In genomic region chr2:151914989-151915628, GRCh38 we compare ENCODE assay signal across 21 cellular contexts.
DNase-seq lines count a peak whose midpoint lies in the region; ATAC-seq, FAIRE-seq and TF ChIP-seq lines count a peak whose summit lies in the region.
"Had no signal": no experiment of that assay in that cellular context is flagged by ENCODE, and none has a peak within 500 bp of the region (broad histone marks: within the 10 kb centered on the region; RNA-seq: fewer than 3 reads in every experiment).

No MANE protein-coding gene starts in this region.

- H2BK12ac ChIP-seq in H1 (ENCODE audit: low read depth, low read length) (no peak overlapping the region), neuronal stem cell (ENCODE audit: low read length) (peak overlapping the region; percentile 49)

- H3K9me2 ChIP-seq in GM23338 (ENCODE audit: insufficient read depth) (no peaks in the 10 kb centered on the region), PC-3 (replicated peaks; ENCODE audit: low read length) (no peaks in the 10 kb centered on the region)

- no peak overlapping the region for H4K91ac ChIP-seq in H1 (replicated peaks; ENCODE audit: insufficient read length, low read length)
- no peak overlapping the region for H4K91ac ChIP-seq in neuronal stem cell (ENCODE audit: low read depth, low read length, poor library complexity)

- TF ChIP-seq RAD21 in H1 (IDR thresholded peaks at IDR 0.05 in 1 of 2, conservative IDR thresholded peaks at IDR 0.05 in 1 of 2; ENCODE audit: low read depth in 2 of 2, low read length in 2 of 2) = peak in 1 of 2 experiments; percentile 16; a peak in 1 of 4 replicates

- no peaks in the 10 kb centered on the region for H3F3A ChIP-seq in GM23338 (replicated peaks; ENCODE audit: low read depth)
- H3F3A ChIP-seq in PC-3 (ENCODE audit: low read length, unreplicated experiment) = no peaks in the 10 kb centered on the region

- H2BK5ac ChIP-seq in H1 (ENCODE audit: low read depth, low read length) (no peak overlapping the region), neuronal stem cell (ENCODE audit: low read length) (peak overlapping the region; percentile 71)

- no peaks in the 10 kb centered on the region for H3K4me1 Mint-ChIP-seq in GM23338

- H3K9me3 ChIP-seq in H1 (ENCODE audit: insufficient read depth in 2 of 2, low read depth in 1 of 2, low read length in 1 of 2) (no peaks in the 10 kb centered on the region), neuronal stem cell (replicated peaks in 1 of 2; ENCODE audit: control insufficient read depth in 2 of 2, insufficient read depth in 1 of 2, low read depth in 1 of 2, low read length in 2 of 2) (no peaks in the 10 kb centered on the region), PC-3 (ENCODE audit: low read length) (no peaks in the 10 kb centered on the region)
- H3K9me3 ChIP-seq: BE2C had no signal

- TF ChIP-seq POLR2A in H1 (IDR thresholded peaks at IDR 0.05; ENCODE audit: control extremely low read depth in 1 of 2, low read depth in 2 of 2, low read length in 2 of 2) = no peak

- no peak overlapping the region for H3K4me3 Mint-ChIP-seq in GM23338

- H3K27ac Mint-ChIP-seq in GM23338 = no peak overlapping the region

- peak; percentile 55 for ATAC-seq in GM23338
- ATAC-seq in PC-3 = no peak
- ATAC-seq in GM18519 (IDR thresholded peaks at IDR 0.05; ENCODE audit: low FRiP score, unreplicated experiment) = no peak
- no peak for ATAC-seq in GM18498 (IDR thresholded peaks at IDR 0.05; ENCODE audit: unreplicated experiment)

- no TSS peak for BruUV-seq in PC-3 (replicated peaks; lab: Mats Ljungman, UMichigan)

- H3K4me1 ChIP-seq in GM23338 (ENCODE audit: insufficient read depth) = no peaks in the 10 kb centered on the region
- no peaks in the 10 kb centered on the region; a peak in 1 of 7 replicates for H3K4me1 ChIP-seq in H1 (replicated peaks in 1 of 4; ENCODE audit: control insufficient read depth in 3 of 4, insufficient read depth in 4 of 4, low read length in 3 of 4)
- peaks cover 0 to 4% of the 10 kb centered on the region in 2 donors for H3K4me1 ChIP-seq in neuronal stem cell (ENCODE audit: control insufficient read depth in 2 of 2, insufficient read depth in 1 of 2, low read depth in 1 of 2, low read length in 2 of 2)
- H3K4me1 ChIP-seq in PC-3 (ENCODE audit: insufficient read depth, low read length) = no peaks in the 10 kb centered on the region
- H3K4me1 ChIP-seq: BE2C had no signal

- in situ Hi-C loops in ACHN (cut with HindIII; ENCODE audit: low pct_ligation_motif_present, low pct_unique_long_range_greater_than_20kb, low sequenced_read_pairs) = no loop called here

- H2AK5ac ChIP-seq in H1 (ENCODE audit: low read depth, low read length) = peak overlapping the region; percentile 13; the same call in 1 of the 2 replicates
- no peak overlapping the region for H2AK5ac ChIP-seq in neuronal stem cell (ENCODE audit: low read depth, low read length)

- DNase-seq in GM23338 (ENCODE audit: low spot score) (peak; percentile 15), NCI-H82 treated with DMSO at 0.1 percent for 48 hours (lab: John Stamatoyannopoulos, UW; ENCODE audit: unreplicated experiment) (peak; percentile 56), H1 (ENCODE audit: low read depth in 1 of 2, low spot score in 2 of 2) (no peak), neuronal stem cell (ENCODE audit: low spot score) (no peak), PC-3 (no peak), ACHN (no peak)
- DNase-seq: BE2C; Calu3; KBM-7; MV-4-11; NCI-H1105; NCI-H146; NCI-H1930; NCI-H2107; NCI-H524; NCI-H748 treated with DMSO at 0.1 percent for 48 hours; NK-92 treated with Interleukin-12 subunit alpha and Interleukin-12 subunit beta, amount 100 ng/mL, for 24 hours; SHP77 treated with DMSO at 0.1 percent for 48 hours had no signal

- H3K4me3 ChIP-seq in GM23338 = no peak overlapping the region
- H3K4me3 ChIP-seq in H1 (ENCODE audit: extremely low read depth in 1 of 4, insufficient read depth in 2 of 4, low read depth in 3 of 4, low read length in 4 of 4) = no peak overlapping the region
- H3K4me3 ChIP-seq in neuronal stem cell (ENCODE audit: low read length in 2 of 2) = no peak overlapping the region
- no peak overlapping the region for H3K4me3 ChIP-seq in PC-3 (ENCODE audit: low read length)

- H3K4ac ChIP-seq in H1 (replicated peaks; ENCODE audit: insufficient read length, low read depth, low read length) (no peak overlapping the region), neuronal stem cell (ENCODE audit: low read length) (no peak overlapping the region)

- H4K20me1 ChIP-seq in GM23338 (replicated peaks; ENCODE audit: insufficient read depth) = no peaks in the 10 kb centered on the region; the same call in 1 of the 2 replicates
- no peaks in the 10 kb centered on the region for H4K20me1 ChIP-seq in H1 (replicated peaks in 1 of 2; ENCODE audit: control insufficient read depth in 1 of 2, insufficient read depth in 2 of 2, low read length in 2 of 2)
- H4K20me1 ChIP-seq in PC-3 (ENCODE audit: low read length) = no peaks in the 10 kb centered on the region

- no peak overlapping the region for H3K56ac ChIP-seq in H1 (replicated peaks; ENCODE audit: insufficient read length, low read depth, low read length)

- H4K8ac ChIP-seq in H1 (ENCODE audit: extremely low read depth, insufficient read depth, low read length) (peak overlapping the region; percentile 43; the same call in 1 of the 2 replicates), neuronal stem cell (ENCODE audit: low read depth, low read length) (no peak overlapping the region)

- no peak overlapping the region for H3K18ac ChIP-seq in H1 (ENCODE audit: extremely low read depth, low read length)
- H3K18ac ChIP-seq in neuronal stem cell (ENCODE audit: low read length) = peak overlapping the region; percentile 3

- no peak overlapping the region for H2AFZ ChIP-seq in GM23338
- no peak overlapping the region for H2AFZ ChIP-seq in H1 (ENCODE audit: low read length)
- H2AFZ ChIP-seq in neuronal stem cell (ENCODE audit: low read length) = no peak overlapping the region
- H2AFZ ChIP-seq in PC-3 (ENCODE audit: low read length) = no peak overlapping the region

- no peak overlapping the region for H2BK20ac ChIP-seq in H1 (ENCODE audit: low read length)

- H3K36me3 Mint-ChIP-seq in GM23338 (ENCODE audit: low read depth) = no peaks in the 10 kb centered on the region

- H4K5ac ChIP-seq in H1 (ENCODE audit: insufficient read length, low read depth, low read length) = no peak overlapping the region

- no peaks in the 10 kb centered on the region for H3K27me3 ChIP-seq in GM23338 (ENCODE audit: insufficient read depth)
- H3K27me3 ChIP-seq in H1 (replicated peaks in 1 of 4; ENCODE audit: control insufficient read depth in 3 of 4, extremely low read depth in 1 of 4, insufficient read depth in 3 of 4, low read length in 3 of 4) = no peaks in the 10 kb centered on the region
- H3K27me3 ChIP-seq in neuronal stem cell (ENCODE audit: control insufficient read depth in 3 of 3, insufficient read depth in 3 of 3, low read depth in 1 of 3, low read length in 3 of 3) = no peaks in the 10 kb centered on the region
- H3K27me3 ChIP-seq in PC-3 (ENCODE audit: low read length) = peaks cover 25% of the 10 kb centered on the region
- H3K27me3 ChIP-seq: BE2C had no signal

- WGBS in H1 (ENCODE audit: extremely low coverage in 1 of 2, insufficient coverage in 1 of 2, insufficient read length in 1 of 2, insufficient replicate concordance in 2 of 2, low coverage in 1 of 2, low lambda C conversion rate in 2 of 2, missing lambda C conversion rate in 1 of 2), 2 experiments = 90% methylated on average over 11 of the region's 12 CpGs; no CpG with 5 or more reads in 1 of the 2 experiments
- no CpG with 5 or more reads among the region's 12 CpGs for WGBS in neuronal stem cell (ENCODE audit: extremely low coverage in 2 of 2, insufficient read length in 2 of 2, insufficient replicate concordance in 1 of 2), 2 donors

- H3K23me2 ChIP-seq in H1 (ENCODE audit: low read depth, low read length) = no peaks in the 10 kb centered on the region

- H3K27ac ChIP-seq in GM23338 (ENCODE audit: low read depth) (no peak overlapping the region), H1 (ENCODE audit: low read depth, low read length) (no peak overlapping the region), neuronal stem cell (replicated peaks; ENCODE audit: low read length) (no peak overlapping the region), PC-3 (ENCODE audit: low read length) (no peak overlapping the region)
- H3K27ac ChIP-seq: RWPE1 had no signal

- H3K36me3 ChIP-seq in GM23338 (ENCODE audit: insufficient read depth) (no peaks in the 10 kb centered on the region), H1 (ENCODE audit: control insufficient read depth in 2 of 4, insufficient read depth in 4 of 4, low read length in 3 of 4) (no peaks in the 10 kb centered on the region), neuronal stem cell (replicated peaks in 1 of 2; ENCODE audit: control insufficient read depth in 2 of 2, insufficient read depth in 2 of 2, low read length in 2 of 2) (no peaks in the 10 kb centered on the region), PC-3 (ENCODE audit: low read depth, low read length) (no peaks in the 10 kb centered on the region)
- H3K36me3 ChIP-seq: BE2C had no signal

- no peak for FAIRE-seq in H1 (lab: Jason Lieb, UNC)

- H3K9ac ChIP-seq in H1 (replicated peaks in 1 of 4; ENCODE audit: extremely low read depth in 1 of 4, low read depth in 3 of 4, low read length in 3 of 4) (no peak overlapping the region), neuronal stem cell (ENCODE audit: low read depth, low read length, poor library complexity) (no peak overlapping the region), PC-3 (ENCODE audit: low read length) (no peak overlapping the region)

- H3K79me2 ChIP-seq in GM23338 (replicated peaks; ENCODE audit: insufficient read depth) = no peaks in the 10 kb centered on the region
- no peaks in the 10 kb centered on the region for H3K79me2 ChIP-seq in H1 (ENCODE audit: control insufficient read depth in 1 of 2, insufficient read depth in 2 of 2, low read length in 2 of 2)
- no peaks in the 10 kb centered on the region for H3K79me2 ChIP-seq in PC-3 (ENCODE audit: low read length)

- peaks cover 3% of the 10 kb centered on the region; the same call in 1 of the 3 replicates for H3K9me3 Mint-ChIP-seq in GM23338

- no peak for TF ChIP-seq EP300 in H1 (IDR thresholded peaks at IDR 0.05; ENCODE audit: borderline replicate concordance in 1 of 2, low read depth in 2 of 2, low read length in 2 of 2)

- intact Hi-C loops in PC-3 (cut with micrococcal nuclease) = no loop called here

- H3K79me1 ChIP-seq in H1 (ENCODE audit: low read depth, low read length) (no peaks in the 10 kb centered on the region), neuronal stem cell (ENCODE audit: low read depth, low read length) (no peaks in the 10 kb centered on the region)

- H2BK15ac ChIP-seq in H1 (ENCODE audit: low read length) (no peak overlapping the region), neuronal stem cell (ENCODE audit: low read length) (no peak overlapping the region)

- H3K4me2 ChIP-seq in GM23338 (no peak overlapping the region), H1 (ENCODE audit: insufficient read depth in 1 of 2, low read depth in 2 of 2, low read length in 2 of 2) (no peak overlapping the region), neuronal stem cell (ENCODE audit: insufficient read depth, low read length, poor library complexity, severe bottlenecking) (no peak overlapping the region), PC-3 (ENCODE audit: low read length) (no peak overlapping the region)

- no peak overlapping the region for H2BK120ac ChIP-seq in H1 (replicated peaks; ENCODE audit: low read depth, low read length)
- H2BK120ac ChIP-seq in neuronal stem cell (ENCODE audit: low read depth, low read length) = no peak overlapping the region

- H3K27me3 Mint-ChIP-seq in GM23338 (ENCODE audit: insufficient read depth, low read depth, poor library complexity) = no peaks in the 10 kb centered on the region

- peak in 1 of 2 experiments; percentile 49; a peak in 2 of 4 replicates for TF ChIP-seq CTCF in GM23338 (conservative IDR thresholded peaks at IDR 0.05; ENCODE audit: low read depth in 2 of 2)
- TF ChIP-seq CTCF in H1 (IDR thresholded peaks at IDR 0.05; ENCODE audit: control extremely low read depth in 1 of 3, insufficient read depth in 1 of 3, low read depth in 1 of 3, low read length in 3 of 3) = peak in 2 of 3 experiments; percentile 10 to 13; a peak in 2 of 4 replicates
- no peak for TF ChIP-seq CTCF in PC-3 (conservative IDR thresholded peaks at IDR 0.05; ENCODE audit: low read depth, low read length)

- POLR2A ChIA-PET in H1 (lab: Charles Lee; ENCODE audit: partially characterized antibody) (no interaction called here), PC-3 (lab: Charles Lee; ENCODE audit: unreplicated experiment) (no interaction called here)

- H3K14ac ChIP-seq in H1 (ENCODE audit: insufficient read length) (no peak overlapping the region), neuronal stem cell (ENCODE audit: low read length) (no peak overlapping the region)

- CTCF ChIA-PET in H1 (lab: Charles Lee; ENCODE audit: partially characterized antibody) = interaction anchor here (0.6 to 1.2 kb wide), 4 partner anchors 10 to 30 kb away, joined by 3 to 4 read pairs (median 3); no protein-coding TSS in a partner anchor
- CTCF ChIA-PET in PC-3 (lab: Charles Lee) = no interaction called here

- no peak overlapping the region for H3K23ac ChIP-seq in H1 (ENCODE audit: insufficient read length)
- peak overlapping the region; percentile 43 for H3K23ac ChIP-seq in neuronal stem cell (ENCODE audit: low read depth, low read length, poor library complexity)

Comparison
In these comparisons a context has a peak if more than half of its experiments do, and no peak if none do; other contexts are left out.
1. DNase-seq: peak in GM23338 (single experiment) and NCI-H82 treated with DMSO at 0.1 percent for 48 hours (single experiment); none in H1 (0 of 2), neuronal stem cell (single experiment), PC-3 (single experiment) and ACHN (single experiment).